8 cellular contexts compared by ENCODE assay signal in the genomic region with DNA sequence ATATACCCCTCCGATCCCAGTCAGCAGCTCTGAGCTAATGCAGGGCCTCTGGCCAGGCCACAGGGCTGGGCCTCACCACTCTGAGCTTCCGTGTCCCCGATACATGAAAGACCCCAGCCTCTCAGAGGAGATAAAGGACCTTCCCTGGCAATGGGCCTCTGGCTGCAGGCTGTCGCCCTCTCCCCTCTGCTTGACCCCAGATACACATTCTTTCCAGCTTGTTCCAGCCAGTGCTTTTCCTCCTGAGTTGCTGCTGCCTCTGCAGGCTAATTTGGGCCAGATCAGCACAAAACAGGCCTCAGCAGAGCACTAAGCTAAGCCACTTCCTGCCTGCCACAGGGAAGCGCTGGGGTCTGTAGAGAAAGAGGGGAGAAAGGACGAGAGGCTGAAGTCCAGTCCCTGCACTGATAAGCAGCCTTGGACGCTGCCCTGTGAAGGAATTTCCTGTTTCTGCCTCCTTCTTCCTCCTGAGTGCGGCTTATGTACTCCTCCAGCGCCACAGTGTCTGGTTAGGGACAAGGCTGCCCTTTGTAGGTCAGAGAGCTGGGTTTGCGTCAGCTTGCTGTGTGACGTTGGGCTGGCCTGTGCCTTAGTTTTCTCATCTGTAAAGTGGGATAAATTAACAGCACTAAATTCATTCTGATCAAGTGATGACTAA.
DNase-seq lines count a peak whose midpoint lies in the region; ATAC-seq and TF ChIP-seq lines count a peak whose summit lies in the region.

No MANE protein-coding gene starts in this region.

- DNase-seq in MV-4-11 (lab: John Stamatoyannopoulos, UW) (peak; percentile 47), dorsolateral prefrontal cortex (peak in 1 of 10 donors; percentile 21), mesenchymal stem cell (peak; percentile 93), upper lobe of left lung (peak in 1 of 2 donors; percentile 71), NCI-H187 (lab: John Stamatoyannopoulos, UW) (no peak)

- ATAC-seq in upper lobe of left lung (ENCODE audit: low FRiP score in 2 of 2): peak; percentile 58 to 86
- ATAC-seq in GM21367 (IDR thresholded peaks at IDR 0.05; ENCODE audit: unreplicated experiment): no peak
- ATAC-seq in GM18870 (IDR thresholded peaks at IDR 0.05; ENCODE audit: unreplicated experiment): no peak
- ATAC-seq in HG03432 (IDR thresholded peaks at IDR 0.05; ENCODE audit: unreplicated experiment): no peak

- peaks cover 46% of the 10 kb centered on the region for H3K4me1 ChIP-seq in mesenchymal stem cell (ENCODE audit: control insufficient read depth, insufficient read depth, low read depth, low read length)
- H3K4me1 ChIP-seq in upper lobe of left lung: peaks cover 41 to 59% (median 45%) of the 10 kb centered on the region in 4 donors

- H3K27ac ChIP-seq in dorsolateral prefrontal cortex: peak overlapping the region in 39 of 59 donors; percentile 3 to 78 (median 52)
- peak overlapping the region; percentile 94 for H3K27ac ChIP-seq in mesenchymal stem cell (ENCODE audit: low read length, poor library complexity, severe bottlenecking)
- peak overlapping the region; percentile 81 to 88 (median 85) for H3K27ac ChIP-seq in upper lobe of left lung

- H4K91ac ChIP-seq in mesenchymal stem cell (ENCODE audit: low read length): peak overlapping the region; percentile 92

- no peaks in the 10 kb centered on the region for H3K27me3 ChIP-seq in dorsolateral prefrontal cortex
- H3K27me3 ChIP-seq in mesenchymal stem cell (ENCODE audit: control insufficient read depth in 1 of 2, insufficient read depth in 1 of 2, low read length in 2 of 2): no peaks in the 10 kb centered on the region
- H3K27me3 ChIP-seq in upper lobe of left lung: no peaks in the 10 kb centered on the region

- intact Hi-C loops in dorsolateral prefrontal cortex (cut with DNase I): no loop called here

- H3K4me3 ChIP-seq in dorsolateral prefrontal cortex (no peak overlapping the region), mesenchymal stem cell (ENCODE audit: insufficient read depth in 1 of 2, low read depth in 1 of 2, low read length in 2 of 2) (no peak overlapping the region), upper lobe of left lung (no peak overlapping the region)

- no peak overlapping the region for H3K4me2 ChIP-seq in mesenchymal stem cell (ENCODE audit: low read length, poor library complexity, severe bottlenecking)

- 5% methylated on average over 10 of the region's 11 CpGs for WGBS in mesenchymal stem cell
- WGBS in upper lobe of left lung, 2 donors: 12 to 27% methylated on average over 8 to 11 of the region's 11 CpGs

- H3K23ac ChIP-seq in mesenchymal stem cell (ENCODE audit: low read length in 2 of 2): peak overlapping the region in 1 of 2 experiments; percentile 74

- peak overlapping the region; percentile 41 to 95 for H2BK12ac ChIP-seq in mesenchymal stem cell (ENCODE audit: low read length in 2 of 2)

- TF ChIP-seq CTCF in dorsolateral prefrontal cortex (IDR thresholded peaks at IDR 0.05 in 54 of 56, conservative IDR thresholded peaks at IDR 0.05 in 2 of 56; ENCODE audit: low read depth in 1 of 56, partially characterized antibody in 56 of 56) (no peak), upper lobe of left lung (IDR thresholded peaks at IDR 0.05) (no peak)

- no peaks in the 10 kb centered on the region for H3K36me3 ChIP-seq in mesenchymal stem cell (ENCODE audit: control insufficient read depth in 1 of 2, insufficient read depth in 2 of 2, low read depth in 1 of 2, low read length in 2 of 2)
- H3K36me3 ChIP-seq in upper lobe of left lung: no peaks in the 10 kb centered on the region

- peak overlapping the region; percentile 90 for H2AK5ac ChIP-seq in mesenchymal stem cell (ENCODE audit: low read length, severe bottlenecking)

- peak overlapping the region; percentile 29 to 73 for H3K18ac ChIP-seq in mesenchymal stem cell (ENCODE audit: low read depth in 1 of 2, low read length in 2 of 2)

- H2BK15ac ChIP-seq in mesenchymal stem cell (ENCODE audit: low read depth, poor library complexity, severe bottlenecking): peak overlapping the region; percentile 94

- peak overlapping the region; percentile 37 for H2BK120ac ChIP-seq in mesenchymal stem cell (ENCODE audit: low read depth, low read length)

- peak overlapping the region; percentile 68 for H3K9ac ChIP-seq in mesenchymal stem cell (ENCODE audit: low read length)

- TF ChIP-seq EP300 in upper lobe of left lung (IDR thresholded peaks at IDR 0.05): peak in 2 of 4 donors; percentile 73 to 79

- H3K79me1 ChIP-seq in mesenchymal stem cell (replicated peaks; ENCODE audit: low read length, poor library complexity, severe bottlenecking): no peaks in the 10 kb centered on the region

- peak overlapping the region in 1 of 2 experiments; percentile 56 for H3K14ac ChIP-seq in mesenchymal stem cell (ENCODE audit: low read length in 2 of 2)

- peak overlapping the region; percentile 21 for H2BK5ac ChIP-seq in mesenchymal stem cell (ENCODE audit: low read depth, low read length, poor library complexity, severe bottlenecking)

- peak overlapping the region; percentile 79 for H4K8ac ChIP-seq in mesenchymal stem cell (ENCODE audit: low read length)

- no peaks in the 10 kb centered on the region for H3K9me3 ChIP-seq in mesenchymal stem cell (ENCODE audit: control insufficient read depth, low read length)
- H3K9me3 ChIP-seq in upper lobe of left lung: no peaks in the 10 kb centered on the region

- TF ChIP-seq POLR2A in upper lobe of left lung (IDR thresholded peaks at IDR 0.05): peak in 1 of 4 donors; percentile 33

- H3K4ac ChIP-seq in mesenchymal stem cell (ENCODE audit: low read depth in 1 of 2, low read length in 2 of 2): peak overlapping the region; percentile 61 to 95

- H2AFZ ChIP-seq in mesenchymal stem cell (ENCODE audit: low read depth, low read length): peak overlapping the region; percentile 57

Comparison
In these comparisons a context has a peak if more than half of its experiments do, and no peak if none do; other contexts are left out.
1. DNase-seq: peak in MV-4-11 (single experiment) and mesenchymal stem cell (single experiment); none in NCI-H187 (0 of 2).
2. ATAC-seq: peak in upper lobe of left lung (2 of 2); none in GM21367 (single experiment), GM18870 (single experiment) and HG03432 (single experiment).
3. Peak in every context shown above with its lines, with median percentiles within 50 percentile points of each other: H3K27ac ChIP-seq.